In the genomic region with DNA sequence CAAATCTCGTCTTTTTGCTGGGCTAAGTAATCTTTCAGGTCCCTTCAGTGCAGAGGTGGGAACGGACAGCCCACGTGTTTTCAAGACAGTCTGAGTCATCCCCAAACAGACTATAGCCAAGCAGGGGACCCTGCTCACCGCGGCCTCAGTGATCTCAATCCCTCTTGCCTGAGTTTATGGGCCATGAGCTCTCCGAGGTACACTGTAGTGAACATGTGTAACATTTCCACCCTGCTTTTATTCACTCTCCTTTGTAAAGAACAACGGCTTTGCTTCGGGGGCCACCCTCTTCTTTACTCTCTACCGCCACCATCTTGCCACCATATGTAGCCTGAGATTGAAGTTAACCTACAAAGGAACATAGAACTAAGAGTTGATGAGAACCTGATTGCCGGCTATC, we compare ENCODE assay signal across 17 cellular contexts. TPM values are rescaled to one million over a fixed set of nuclear protein-coding genes. Genes with fewer than 3 reads are reported as not detected.
"Had no signal": no experiment of that assay in that cellular context is flagged by ENCODE, and none has a peak within 500 bp of the region (broad histone marks: within the 10 kb centered on the region; RNA-seq: fewer than 3 reads in every experiment).

No MANE protein-coding gene starts in this region.

- H3K27ac ChIP-seq: esophagus squamous epithelium, psoas muscle, spleen had no signal

- DNase-seq: activated CD4-positive, alpha-beta memory T cell treated with anti-CD3 and anti-CD28 coated beads for 36 hours; activated naive CD8-positive, alpha-beta T cell treated with anti-CD3 and anti-CD28 coated beads, Interleukin-2, amount 10 ng/mL, durations not matched to agents 7 days and 5 days; activated T-cell treated with anti-CD3 and anti-CD28 coated beads, Interleukin-2, amount 50 U/mL, for 48 hours; esophagus squamous epithelium; foreskin fibroblast; head of caudate nucleus; mucosa of descending colon; naive thymus-derived CD8-positive, alpha-beta T cell; psoas muscle; spleen; stimulated activated CD4-positive, alpha-beta T cell treated with anti-CD3 and anti-CD28 coated beads, Interleukin-1b, Interleukin-23, amount 100 ng/mL, for 48 hours; stimulated activated naive B cell treated with anti-CD40 and anti-IgM and Interleukin-4, amounts not matched to agents 10 μg/mL and 1 μg/mL and 100 μg/mL, for 72 hours; substantia nigra had no signal

- H3K4me3 ChIP-seq: esophagus squamous epithelium, mucosa of descending colon, psoas muscle, spleen had no signal

- H3K27me3 ChIP-seq: esophagus squamous epithelium, spleen had no signal

- H3K27me3 Mint-ChIP-seq: activated CD4-positive, alpha-beta memory T cell treated with anti-CD3 and anti-CD28 coated beads for 36 hours; naive thymus-derived CD8-positive, alpha-beta T cell; stimulated activated naive B cell treated with anti-CD40 and anti-IgM and Interleukin-4, amounts not matched to agents 10 μg/mL and 1 μg/mL and 100 μg/mL, for 72 hours had no signal

- H3K4me3 Mint-ChIP-seq: activated CD4-positive, alpha-beta memory T cell treated with anti-CD3 and anti-CD28 coated beads for 36 hours; activated naive CD8-positive, alpha-beta T cell treated with anti-CD3 and anti-CD28 coated beads, Interleukin-2, amount 10 ng/mL, durations not matched to agents 7 days and 5 days; naive thymus-derived CD8-positive, alpha-beta T cell; stimulated activated naive B cell treated with anti-CD40 and anti-IgM and Interleukin-4, amounts not matched to agents 10 μg/mL and 1 μg/mL and 100 μg/mL, for 72 hours had no signal

- H3K36me3 Mint-ChIP-seq: activated CD4-positive, alpha-beta memory T cell treated with anti-CD3 and anti-CD28 coated beads for 36 hours; activated naive CD8-positive, alpha-beta T cell treated with anti-CD3 and anti-CD28 coated beads, Interleukin-2, amount 10 ng/mL, durations not matched to agents 7 days and 5 days; naive thymus-derived CD8-positive, alpha-beta T cell; stimulated activated naive B cell treated with anti-CD40 and anti-IgM and Interleukin-4, amounts not matched to agents 10 μg/mL and 1 μg/mL and 100 μg/mL, for 72 hours had no signal

- ATAC-seq: mucosa of descending colon; naive thymus-derived CD8-positive, alpha-beta T cell; psoas muscle; sciatic nerve; stimulated activated naive B cell treated with anti-CD40 and anti-IgM and Interleukin-4, amounts not matched to agents 10 μg/mL and 1 μg/mL and 100 μg/mL, for 72 hours had no signal

- H3K9me3 Mint-ChIP-seq: activated CD4-positive, alpha-beta memory T cell treated with anti-CD3 and anti-CD28 coated beads for 36 hours; activated naive CD8-positive, alpha-beta T cell treated with anti-CD3 and anti-CD28 coated beads, Interleukin-2, amount 10 ng/mL, durations not matched to agents 7 days and 5 days; naive thymus-derived CD8-positive, alpha-beta T cell; stimulated activated naive B cell treated with anti-CD40 and anti-IgM and Interleukin-4, amounts not matched to agents 10 μg/mL and 1 μg/mL and 100 μg/mL, for 72 hours had no signal

- H3K9me3 ChIP-seq: esophagus squamous epithelium, mucosa of descending colon, psoas muscle, spleen had no signal

- H3K27ac Mint-ChIP-seq: activated CD4-positive, alpha-beta memory T cell treated with anti-CD3 and anti-CD28 coated beads for 36 hours; activated naive CD8-positive, alpha-beta T cell treated with anti-CD3 and anti-CD28 coated beads, Interleukin-2, amount 10 ng/mL, durations not matched to agents 7 days and 5 days; stimulated activated naive B cell treated with anti-CD40 and anti-IgM and Interleukin-4, amounts not matched to agents 10 μg/mL and 1 μg/mL and 100 μg/mL, for 72 hours had no signal

- H3K36me3 ChIP-seq: esophagus squamous epithelium, spleen had no signal

RNA-seq across cellular contexts. Expression of a gene that starts 11.5 kb away (rescaled TPM):
- total RNA-seq: lung microvascular endothelial cell had no signal

RNA-seq across cellular contexts. Expression of a gene that starts 29.0 kb away (rescaled TPM):
- total RNA-seq: activated CD4-positive, alpha-beta memory T cell treated with anti-CD3 and anti-CD28 coated beads for 36 hours; activated naive CD8-positive, alpha-beta T cell treated with anti-CD3 and anti-CD28 coated beads, Interleukin-2, amount 10 ng/mL, durations not matched to agents 7 days and 5 days; esophagus squamous epithelium; lung microvascular endothelial cell; naive thymus-derived CD8-positive, alpha-beta T cell; osteoblast; spleen; ureter had no signal
- polyA plus RNA-seq: naive thymus-derived CD8-positive, alpha-beta T cell had no signal
